In genomic region chr19:3607398-3608078, GRCh38 we compare ENCODE assay signal across 8 cellular contexts. TPM values are rescaled to one million over a fixed set of nuclear protein-coding genes. Genes with fewer than 3 reads are reported as not detected.
DNase-seq lines count a peak whose midpoint lies in the region; ATAC-seq and TF ChIP-seq lines count a peak whose summit lies in the region.

No MANE protein-coding gene starts in this region.

- peaks cover 2% of the 10 kb centered on the region for H3K36me3 Mint-ChIP-seq in activated naive CD4-positive, alpha-beta T cell treated with anti-CD3 and anti-CD28 coated beads, Interleukin-2, amount 50 U/mL, for 24 hours
- H3K36me3 Mint-ChIP-seq in activated naive CD4-positive, alpha-beta T cell treated with anti-CD3 and anti-CD28 coated beads, Interleukin-2, amount 50 U/mL, for 72 hours = no peaks in the 10 kb centered on the region

- H3K36me3 ChIP-seq in lung (ENCODE audit: control insufficient read depth in 2 of 2, insufficient read depth in 2 of 2, low read length in 2 of 2) = peaks cover 5 to 22% of the 10 kb centered on the region in 2 donors
- H3K36me3 ChIP-seq in uterus = no peaks in the 10 kb centered on the region

- H3K9me3 ChIP-seq in lung (ENCODE audit: control insufficient read depth in 2 of 2, insufficient read depth in 1 of 2, low read length in 1 of 2) = peaks cover 0 to 3% of the 10 kb centered on the region in 2 donors
- H3K9me3 ChIP-seq in uterus = no peaks in the 10 kb centered on the region

- TF ChIP-seq CTCF in choroid plexus epithelial cell (conservative IDR thresholded peaks at IDR 0.05; ENCODE audit: low read depth, low read length) = no peak
- no peak for TF ChIP-seq CTCF in lung (IDR thresholded peaks at IDR 0.05; ENCODE audit: control extremely low read depth, extremely low read depth)
- TF ChIP-seq CTCF in uterus (IDR thresholded peaks at IDR 0.05) = no peak

- DNase-seq in activated naive CD4-positive, alpha-beta T cell treated with anti-CD3 and anti-CD28 coated beads, Interleukin-2, amount 50 U/mL, for 72 hours (ENCODE audit: low spot score in 2 of 2) = no peak
- no peak for DNase-seq in choroid plexus epithelial cell (ENCODE audit: low read depth)
- no peak for DNase-seq in lung (ENCODE audit: low spot score)
- DNase-seq in uterus = peak in 1 of 2 donors; percentile 60
- no peak for DNase-seq in amygdala (lab: John Stamatoyannopoulos, UW)
- no peak for DNase-seq in KG1 (lab: John Stamatoyannopoulos, UW)

- H3K27me3 ChIP-seq in lung (ENCODE audit: control insufficient read depth, insufficient read depth) (no peaks in the 10 kb centered on the region), uterus (no peaks in the 10 kb centered on the region)

- H3K4me3 ChIP-seq in choroid plexus epithelial cell (ENCODE audit: low read depth, low read length) = peak overlapping the region; percentile 68
- no peak overlapping the region for H3K4me3 ChIP-seq in lung
- peak overlapping the region; percentile 37 to 42 for H3K4me3 ChIP-seq in uterus

- peak overlapping the region; percentile 81 to 84 for H3K27ac ChIP-seq in lung (ENCODE audit: low read depth in 1 of 2, low read length in 1 of 2)
- peak overlapping the region; percentile 71 to 82 for H3K27ac ChIP-seq in uterus

- TF ChIP-seq POLR2A in uterus (IDR thresholded peaks at IDR 0.05) = no peak

- no peaks in the 10 kb centered on the region for H3K9me3 Mint-ChIP-seq in activated naive CD4-positive, alpha-beta T cell treated with anti-CD3 and anti-CD28 coated beads, Interleukin-2, amount 50 U/mL, for 24 hours
- H3K9me3 Mint-ChIP-seq in activated naive CD4-positive, alpha-beta T cell treated with anti-CD3 and anti-CD28 coated beads, Interleukin-2, amount 50 U/mL, for 72 hours = no peaks in the 10 kb centered on the region

- peak overlapping the region; percentile 43 for H3K27ac Mint-ChIP-seq in activated naive CD4-positive, alpha-beta T cell treated with anti-CD3 and anti-CD28 coated beads, Interleukin-2, amount 50 U/mL, for 24 hours
- no peak overlapping the region for H3K27ac Mint-ChIP-seq in activated naive CD4-positive, alpha-beta T cell treated with anti-CD3 and anti-CD28 coated beads, Interleukin-2, amount 50 U/mL, for 72 hours

- H3K4me1 ChIP-seq in lung (ENCODE audit: control insufficient read depth in 2 of 2, insufficient read depth in 2 of 2, low read length in 2 of 2) (peaks cover 0 to 12% of the 10 kb centered on the region in 2 donors), uterus (peaks cover 0 to 14% of the 10 kb centered on the region in 2 donors)

- whole genome bisulfite sequencing in lung, 2 donors = 19 to 21% methylated on average over 20 to 21 of the region's 21 CpGs

- peaks cover 8% of the 10 kb centered on the region for H3K4me1 Mint-ChIP-seq in activated naive CD4-positive, alpha-beta T cell treated with anti-CD3 and anti-CD28 coated beads, Interleukin-2, amount 50 U/mL, for 24 hours

- H3K27me3 Mint-ChIP-seq in activated naive CD4-positive, alpha-beta T cell treated with anti-CD3 and anti-CD28 coated beads, Interleukin-2, amount 50 U/mL, for 24 hours = no peaks in the 10 kb centered on the region

- ATAC-seq in activated naive CD4-positive, alpha-beta T cell treated with anti-CD3 and anti-CD28 coated beads, Interleukin-2, amount 50 U/mL, for 72 hours = no peak
- ATAC-seq in lung (ENCODE audit: insufficient read depth, low FRiP score) (no peak), GM18861 (IDR thresholded peaks at IDR 0.05; ENCODE audit: unreplicated experiment) (no peak)

- intact Hi-C loops in uterus (cut with DNase I; ENCODE audit: low total_unique reads) = no loop called here

- H3K4me3 Mint-ChIP-seq in activated naive CD4-positive, alpha-beta T cell treated with anti-CD3 and anti-CD28 coated beads, Interleukin-2, amount 50 U/mL, for 24 hours = no peak overlapping the region

RNA-seq across cellular contexts. Expression of gene TBXA2R, which starts 0.9 kb away (rescaled TPM):
- 1 to 10 TPM; 1.3 to 1.8 TPM for total RNA-seq in activated naive CD4-positive, alpha-beta T cell treated with anti-CD3 and anti-CD28 coated beads, Interleukin-2, amount 50 U/mL, for 72 hours
- total RNA-seq in lung (1 to 10 TPM; 2.8 to 7.6 TPM), uterus (1 to 10 TPM in 2 of 4 donors, not detected in 2; 2.6 to 7.3 TPM)
- 1 to 10 TPM; 2.5 to 4.3 TPM for polyA plus RNA-seq in lung

RNA-seq across cellular contexts. Expression of gene CACTIN, which starts 19.1 kb away (rescaled TPM):
- 10 to 100 TPM; 26.0 to 34.2 TPM for total RNA-seq in activated naive CD4-positive, alpha-beta T cell treated with anti-CD3 and anti-CD28 coated beads, Interleukin-2, amount 50 U/mL, for 72 hours
- total RNA-seq in lung (10 to 100 TPM; 18.4 to 23.4 TPM), uterus (10 to 100 TPM in 3 of 4 donors, 1 to 10 TPM in 1; 6.8 to 28.4 (median 20.7) TPM)
- polyA plus RNA-seq in lung = 10 to 100 TPM; 16.7 to 19.1 TPM

RNA-seq across cellular contexts. Expression of gene GIPC3, which starts 22.3 kb away (rescaled TPM):
- total RNA-seq in activated naive CD4-positive, alpha-beta T cell treated with anti-CD3 and anti-CD28 coated beads, Interleukin-2, amount 50 U/mL, for 72 hours = 1 to 10 TPM in 1 of 2 donors, under 1 TPM in 1; 0.59 to 1.2 TPM
- total RNA-seq in lung (1 to 10 TPM; 1.9 to 2.1 TPM), uterus (1 to 10 TPM in 1 of 4 donors, under 1 TPM in 1, not detected in 2; 0.07 to 4.0 TPM)
- 1 to 10 TPM; 1.6 to 1.8 TPM for polyA plus RNA-seq in lung

RNA-seq across cellular contexts. Expression of gene HMG20B, which starts 34.8 kb away (rescaled TPM):
- total RNA-seq in activated naive CD4-positive, alpha-beta T cell treated with anti-CD3 and anti-CD28 coated beads, Interleukin-2, amount 50 U/mL, for 72 hours = 10 to 100 TPM; 66.2 to 86.9 TPM
- total RNA-seq in lung = 10 to 100 TPM; 60.2 to 91.3 TPM
- polyA plus RNA-seq in lung = 10 to 100 TPM; 51.1 to 93.4 TPM
- 100 to 1,000 TPM in 1 of 4 donors, 10 to 100 TPM in 3; 52.9 to 232 (median 63.6) TPM for total RNA-seq in uterus

RNA-seq across cellular contexts. Expression of gene MFSD12, which starts 50.2 kb away (rescaled TPM):
- 10 to 100 TPM; 40.1 to 47.5 TPM for total RNA-seq in activated naive CD4-positive, alpha-beta T cell treated with anti-CD3 and anti-CD28 coated beads, Interleukin-2, amount 50 U/mL, for 72 hours
- 10 to 100 TPM; 25.5 to 78.4 TPM for total RNA-seq in lung
- polyA plus RNA-seq in lung = 10 to 100 TPM; 60.0 to 64.4 TPM
- total RNA-seq in uterus = 10 to 100 TPM in 3 of 4 donors, under 1 TPM in 1; 0.59 to 44.9 (median 38.9) TPM
